ENCODE assay signal across 10 cellular contexts in the genomic region with DNA sequence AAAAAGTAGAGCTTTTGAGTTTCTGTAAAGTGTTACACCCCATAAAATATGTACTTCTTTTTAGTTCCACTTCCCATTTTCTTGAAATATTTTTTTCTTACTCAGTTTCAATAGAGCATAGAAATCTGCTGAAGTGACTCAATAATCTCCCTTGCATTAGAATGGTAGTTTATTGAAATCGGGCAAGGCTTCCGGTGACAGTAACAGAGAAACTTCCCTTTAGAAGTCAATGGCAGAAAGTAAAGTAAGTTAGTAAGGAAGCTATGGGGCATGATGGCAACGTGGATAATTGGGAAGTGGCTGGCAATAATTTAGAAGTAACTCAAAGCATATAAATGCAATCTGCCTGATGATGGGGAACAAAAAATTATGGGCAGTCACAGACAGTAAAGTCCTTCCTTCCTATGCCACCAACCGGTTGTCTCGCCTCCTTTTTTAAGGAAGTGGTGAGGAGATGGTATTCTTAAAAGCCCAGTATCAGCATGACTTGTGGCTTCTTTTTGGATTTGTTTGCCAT. TPM values are rescaled to one million over a fixed set of nuclear protein-coding genes. Genes with fewer than 3 reads are reported as not detected.
DNase-seq lines count a peak whose midpoint lies in the region; ATAC-seq, FAIRE-seq and TF ChIP-seq lines count a peak whose summit lies in the region.
"Had no signal": no experiment of that assay in that cellular context is flagged by ENCODE, and none has a peak within 500 bp of the region (broad histone marks: within the 10 kb centered on the region; RNA-seq: fewer than 3 reads in every experiment).

No MANE protein-coding gene starts in this region.

- CTCF ChIA-PET in activated CD8-positive, alpha-beta T cell treated with anti-CD3 and anti-CD28 coated beads for 36 hours (lab: Charles Lee), result interaction anchor here (1.4 kb wide), 1 partner anchor 38 kb away, joined by 3 read pairs; no protein-coding TSS in a partner anchor
- CTCF ChIA-PET in CD8-positive, alpha-beta memory T cell (lab: Charles Lee), result interaction anchor here (2.1 kb wide), 1 partner anchor 38 kb away, joined by 4 read pairs; no protein-coding TSS in a partner anchor

- H3K4me1 Mint-ChIP-seq in activated CD8-positive, alpha-beta T cell treated with anti-CD3 and anti-CD28 coated beads for 36 hours (ENCODE audit: low read depth), result peaks cover 23% of the 10 kb centered on the region
- H3K4me1 Mint-ChIP-seq in CD8-positive, alpha-beta memory T cell, result peaks cover 30 to 37% (median 35%) of the 10 kb centered on the region in 3 donors
- H3K4me1 Mint-ChIP-seq: neural crest cell had no signal

- no peak for DNase-seq in activated CD8-positive, alpha-beta T cell treated with anti-CD3 and anti-CD28 coated beads for 36 hours
- DNase-seq in frontal cortex (ENCODE audit: low spot score in 2 of 2) (no peak), GM13976 (ENCODE audit: low spot score) (no peak)
- DNase-seq in stimulated activated CD4-positive, alpha-beta T cell treated with anti-CD3 and anti-CD28 coated beads, Interleukin-4, amount 100 ng/mL, for 24 hours, result no peak
- no peak for DNase-seq in CD8-positive, alpha-beta memory T cell
- DNase-seq: NCI-H446 treated with DMSO at 0.1 percent for 48 hours had no signal

- no peaks in the 10 kb centered on the region for H3K36me3 ChIP-seq in CD8-positive, alpha-beta memory T cell (ENCODE audit: insufficient read depth, low read length)

- H3K27me3 ChIP-seq in CD8-positive, alpha-beta memory T cell (ENCODE audit: insufficient read depth, low read length, poor library complexity, severe bottlenecking), result no peaks in the 10 kb centered on the region

- no peak overlapping the region for H3K27ac ChIP-seq in CD8-positive, alpha-beta memory T cell (ENCODE audit: low read depth, low read length)

- no peaks in the 10 kb centered on the region for H3K36me3 Mint-ChIP-seq in activated CD8-positive, alpha-beta T cell treated with anti-CD3 and anti-CD28 coated beads for 36 hours (ENCODE audit: low read depth)
- H3K36me3 Mint-ChIP-seq in CD8-positive, alpha-beta memory T cell, result no peaks in the 10 kb centered on the region

- no peak for FAIRE-seq in frontal cortex (lab: Jason Lieb, UNC)

- no peak overlapping the region for H3K4me3 Mint-ChIP-seq in activated CD8-positive, alpha-beta T cell treated with anti-CD3 and anti-CD28 coated beads for 36 hours
- peak overlapping the region in 2 of 7 donors; percentile 3 to 10 for H3K4me3 Mint-ChIP-seq in CD8-positive, alpha-beta memory T cell
- H3K4me3 Mint-ChIP-seq: neural crest cell had no signal

- no peaks in the 10 kb centered on the region for H3K9me3 ChIP-seq in CD8-positive, alpha-beta memory T cell (ENCODE audit: low read length)

- POLR2A ChIA-PET in activated CD8-positive, alpha-beta T cell treated with anti-CD3 and anti-CD28 coated beads for 36 hours (lab: Charles Lee), result no interaction called here
- POLR2A ChIA-PET in CD8-positive, alpha-beta memory T cell (lab: Charles Lee), result no interaction called here

- no peak for TF ChIP-seq CTCF in activated CD8-positive, alpha-beta T cell treated with anti-CD3 and anti-CD28 coated beads for 36 hours (IDR thresholded peaks at IDR 0.05)
- TF ChIP-seq CTCF in GM13976 (IDR thresholded peaks at IDR 0.05; ENCODE audit: borderline replicate concordance, control extremely low read depth, extremely low read depth, insufficient read depth, missing control alignments), result no peak

- H3K27me3 Mint-ChIP-seq in activated CD8-positive, alpha-beta T cell treated with anti-CD3 and anti-CD28 coated beads for 36 hours, result no peaks in the 10 kb centered on the region
- H3K27me3 Mint-ChIP-seq in CD8-positive, alpha-beta memory T cell, result peaks cover 0 to 2% of the 10 kb centered on the region in 2 donors

- in situ Hi-C loops in GM13976 (cut with MboI; ENCODE audit: low sequenced_read_pairs, unreplicated experiment), result no loop called here

- intact Hi-C loops in activated CD8-positive, alpha-beta T cell treated with anti-CD3 and anti-CD28 coated beads for 36 hours (cut with micrococcal nuclease), result no loop called here

- no peaks in the 10 kb centered on the region for H3K9me3 Mint-ChIP-seq in activated CD8-positive, alpha-beta T cell treated with anti-CD3 and anti-CD28 coated beads for 36 hours
- peaks cover 0 to 2% (median 0%) of the 10 kb centered on the region in 5 donors for H3K9me3 Mint-ChIP-seq in CD8-positive, alpha-beta memory T cell

- peaks cover 33% of the 10 kb centered on the region for H3K4me1 ChIP-seq in CD8-positive, alpha-beta memory T cell (ENCODE audit: insufficient read depth, low read length)

- no peak overlapping the region for H3K4me3 ChIP-seq in CD8-positive, alpha-beta memory T cell (ENCODE audit: low read length)

- peak overlapping the region; percentile 66 for H3K27ac Mint-ChIP-seq in activated CD8-positive, alpha-beta T cell treated with anti-CD3 and anti-CD28 coated beads for 36 hours
- H3K27ac Mint-ChIP-seq in CD8-positive, alpha-beta memory T cell, result peak overlapping the region in 3 of 8 donors; percentile 2 to 81 (median 43)

- peak; percentile 72 for ATAC-seq in GM18498 (IDR thresholded peaks at IDR 0.05; ENCODE audit: unreplicated experiment)
- peak; percentile 61 for ATAC-seq in GM21423 (IDR thresholded peaks at IDR 0.05; ENCODE audit: unreplicated experiment)
- peak; percentile 79 for ATAC-seq in HG03432 (IDR thresholded peaks at IDR 0.05; ENCODE audit: unreplicated experiment)
- no peak for ATAC-seq in activated CD8-positive, alpha-beta T cell treated with anti-CD3 and anti-CD28 coated beads for 36 hours

RNA-seq across cellular contexts. Expression of a gene that starts 7.6 kb away (rescaled TPM):
- total RNA-seq in activated CD8-positive, alpha-beta T cell treated with anti-CD3 and anti-CD28 coated beads for 36 hours, result under 1 TPM; 0.07 to 0.25 TPM
- 10.6 TPM for total RNA-seq in frontal cortex
- 1 to 10 TPM; 3.0 to 3.7 TPM for total RNA-seq in CD8-positive, alpha-beta memory T cell
- not detected for polyA plus RNA-seq in CD8-positive, alpha-beta memory T cell
- total RNA-seq: neural crest cell had no signal

RNA-seq across cellular contexts. Expression of a gene that starts 60.0 kb away (rescaled TPM):
- 10 to 100 TPM; 24.8 to 26.6 TPM for total RNA-seq in activated CD8-positive, alpha-beta T cell treated with anti-CD3 and anti-CD28 coated beads for 36 hours
- total RNA-seq in frontal cortex, result 27.3 TPM
- 10 to 100 TPM; 17.2 to 20.5 TPM for total RNA-seq in CD8-positive, alpha-beta memory T cell
- 44.9 TPM for polyA plus RNA-seq in CD8-positive, alpha-beta memory T cell
